ENCODE assay signal across 1 cellular context in genomic region chr12:71174825-71175224, GRCh38.
TF ChIP-seq lines count a peak whose summit lies in the region.

No MANE protein-coding gene starts in this region.

TF ChIP-seq in GM23338, 12 proteins besides CTCF, POLR2A, EP300 and RAD21 (continued from another document):
- no peak for TF ChIP-seq JUNB (IDR thresholded peaks at IDR 0.05; ENCODE audit: unreplicated experiment)
